Comparison of ENCODE assay signal across 2 cellular contexts in the genomic region with DNA sequence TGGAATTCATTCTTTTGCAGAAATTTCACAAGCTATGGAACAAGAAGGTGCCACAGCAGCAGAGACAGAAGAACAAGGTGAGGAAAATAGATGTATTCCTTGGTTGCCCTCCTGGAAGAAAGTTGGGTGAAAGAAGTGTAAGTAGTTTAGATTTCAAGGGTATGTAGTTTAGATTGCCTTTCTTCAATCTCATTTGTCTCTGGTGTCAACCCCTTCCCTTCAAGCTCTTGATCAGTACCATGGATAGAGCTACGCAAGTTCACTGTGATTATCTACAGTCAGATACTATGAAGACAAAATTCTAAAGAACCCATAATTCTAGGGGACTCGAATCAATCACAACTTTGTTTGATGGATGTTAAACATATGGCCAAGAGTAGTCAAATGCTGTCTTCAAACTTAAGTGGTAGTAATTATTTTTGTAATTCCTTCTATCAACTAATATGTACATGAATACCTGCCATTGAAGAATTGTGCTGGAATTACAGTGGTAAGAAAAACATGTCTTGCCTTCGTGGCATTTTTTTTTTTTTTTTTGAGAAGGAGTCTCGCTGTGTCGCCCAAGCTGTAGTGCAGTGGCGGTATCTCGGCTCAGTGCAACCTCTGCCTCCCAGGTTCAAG.
TF ChIP-seq lines count a peak whose summit lies in the region.

No MANE protein-coding gene starts in this region.

TF ChIP-seq in HEK293, 187 proteins besides CTCF, POLR2A, EP300 and RAD21:
- TF ChIP-seq, protein P1, sequence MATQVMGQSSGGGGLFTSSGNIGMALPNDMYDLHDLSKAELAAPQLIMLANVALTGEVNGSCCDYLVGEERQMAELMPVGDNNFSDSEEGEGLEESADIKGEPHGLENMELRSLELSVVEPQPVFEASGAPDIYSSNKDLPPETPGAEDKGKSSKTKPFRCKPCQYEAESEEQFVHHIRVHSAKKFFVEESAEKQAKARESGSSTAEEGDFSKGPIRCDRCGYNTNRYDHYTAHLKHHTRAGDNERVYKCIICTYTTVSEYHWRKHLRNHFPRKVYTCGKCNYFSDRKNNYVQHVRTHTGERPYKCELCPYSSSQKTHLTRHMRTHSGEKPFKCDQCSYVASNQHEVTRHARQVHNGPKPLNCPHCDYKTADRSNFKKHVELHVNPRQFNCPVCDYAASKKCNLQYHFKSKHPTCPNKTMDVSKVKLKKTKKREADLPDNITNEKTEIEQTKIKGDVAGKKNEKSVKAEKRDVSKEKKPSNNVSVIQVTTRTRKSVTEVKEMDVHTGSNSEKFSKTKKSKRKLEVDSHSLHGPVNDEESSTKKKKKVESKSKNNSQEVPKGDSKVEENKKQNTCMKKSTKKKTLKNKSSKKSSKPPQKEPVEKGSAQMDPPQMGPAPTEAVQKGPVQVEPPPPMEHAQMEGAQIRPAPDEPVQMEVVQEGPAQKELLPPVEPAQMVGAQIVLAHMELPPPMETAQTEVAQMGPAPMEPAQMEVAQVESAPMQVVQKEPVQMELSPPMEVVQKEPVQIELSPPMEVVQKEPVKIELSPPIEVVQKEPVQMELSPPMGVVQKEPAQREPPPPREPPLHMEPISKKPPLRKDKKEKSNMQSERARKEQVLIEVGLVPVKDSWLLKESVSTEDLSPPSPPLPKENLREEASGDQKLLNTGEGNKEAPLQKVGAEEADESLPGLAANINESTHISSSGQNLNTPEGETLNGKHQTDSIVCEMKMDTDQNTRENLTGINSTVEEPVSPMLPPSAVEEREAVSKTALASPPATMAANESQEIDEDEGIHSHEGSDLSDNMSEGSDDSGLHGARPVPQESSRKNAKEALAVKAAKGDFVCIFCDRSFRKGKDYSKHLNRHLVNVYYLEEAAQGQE (tag by site-specific recombination; IDR thresholded peaks at IDR 0.05) = 0 out of 2 replicates have a peak, but pooled peaks have one; percentile 32

TF ChIP-seq in Ishikawa, 13 proteins besides CTCF, POLR2A, EP300 and RAD21:
- TF ChIP-seq, protein P1 (IDR thresholded peaks at IDR 0.05; ENCODE audit: low read depth) = peak; percentile 63
